ENCODE assay signal across 12 cellular contexts in genomic region chr11:35151896-35152295, GRCh38. TPM values are rescaled to one million over a fixed set of nuclear protein-coding genes. Genes with fewer than 3 reads are reported as not detected.
DNase-seq lines count a peak whose midpoint lies in the region; ATAC-seq lines count a peak whose summit lies in the region.
"Had no signal": no experiment of that assay in that cellular context is flagged by ENCODE, and none has a peak within 500 bp of the region (broad histone marks: within the 10 kb centered on the region; RNA-seq: fewer than 3 reads in every experiment).

No MANE protein-coding gene starts in this region.

- peaks cover 100% of the 10 kb centered on the region for H3K4me1 ChIP-seq in CD4-positive, alpha-beta memory T cell (ENCODE audit: insufficient read depth, low read length)

- no peak for DNase-seq in CD4-positive, alpha-beta memory T cell
- DNase-seq in M059J (ENCODE audit: low read depth), result peak; percentile 49
- no peak for DNase-seq in central memory CD8-positive, alpha-beta T cell (ENCODE audit: low spot score in 2 of 2)
- no peak for DNase-seq in natural killer cell treated with Interleukin-12 subunit alpha and Interleukin-12 subunit beta and Interleukin-15 and Interleukin-18, amount 100 ng/mL, for 72 hours (ENCODE audit: low spot score)
- no peak for DNase-seq in NCI-H510A (lab: John Stamatoyannopoulos, UW)
- DNase-seq in ureter (ENCODE audit: low spot score), result no peak
- no peak for DNase-seq in stimulated activated naive CD4-positive, alpha-beta T cell (lab: John Stamatoyannopoulos, UW)
- DNase-seq: activated CD4-positive, alpha-beta T cell treated with anti-CD3 and anti-CD28 coated beads, Interleukin-2, amount 50 U/mL, for 1 hour; NCI-H2081 treated with DMSO at 0.1 percent for 48 hours; occipital lobe had no signal

- peaks cover 0 to 12% (median 0%) of the 10 kb centered on the region in 8 donors for H3K9me3 Mint-ChIP-seq in CD4-positive, alpha-beta memory T cell
- no peaks in the 10 kb centered on the region for H3K9me3 Mint-ChIP-seq in central memory CD8-positive, alpha-beta T cell
- peaks cover 7% of the 10 kb centered on the region for H3K9me3 Mint-ChIP-seq in natural killer cell treated with Interleukin-12 subunit alpha and Interleukin-12 subunit beta and Interleukin-15 and Interleukin-18, amount 100 ng/mL, for 72 hours

- no peak overlapping the region for H3K4me3 ChIP-seq in CD4-positive, alpha-beta memory T cell (ENCODE audit: low read length in 2 of 2)
- H3K4me3 ChIP-seq: BLaER1 had no signal

- CTCF ChIA-PET in CD4-positive, alpha-beta memory T cell (lab: Charles Lee; ENCODE audit: partially characterized antibody), result interaction anchor here (0.5 to 10.3 kb wide), 6 partner anchors 11 to 154 kb away, joined by 3 to 151 read pairs (median 4); no protein-coding TSS in a partner anchor

- peaks cover 73 to 90% of the 10 kb centered on the region in 2 donors for H3K36me3 Mint-ChIP-seq in CD4-positive, alpha-beta memory T cell
- peaks cover 76% of the 10 kb centered on the region for H3K36me3 Mint-ChIP-seq in central memory CD8-positive, alpha-beta T cell (ENCODE audit: insufficient read depth)
- peaks cover 55% of the 10 kb centered on the region for H3K36me3 Mint-ChIP-seq in natural killer cell treated with Interleukin-12 subunit alpha and Interleukin-12 subunit beta and Interleukin-15 and Interleukin-18, amount 100 ng/mL, for 72 hours

- H3K4me1 Mint-ChIP-seq in CD4-positive, alpha-beta memory T cell, result peaks cover 84 to 100% (median 92%) of the 10 kb centered on the region in 4 donors
- H3K4me1 Mint-ChIP-seq in central memory CD8-positive, alpha-beta T cell, result peaks cover 98% of the 10 kb centered on the region
- peaks cover 76 to 83% of the 10 kb centered on the region in 2 donors for H3K4me1 Mint-ChIP-seq in natural killer cell treated with Interleukin-12 subunit alpha and Interleukin-12 subunit beta and Interleukin-15 and Interleukin-18, amount 100 ng/mL, for 72 hours (ENCODE audit: low read depth in 2 of 2)

- POLR2A ChIA-PET in CD4-positive, alpha-beta memory T cell (lab: Charles Lee; ENCODE audit: partially characterized antibody), result interaction anchor here (0.8 to 15.5 kb wide), 10 partner anchors 8 to 164 kb away, joined by 3 to 1106 read pairs (median 4); partner anchors contain the start of gene CD44

- H3K27me3 ChIP-seq in CD4-positive, alpha-beta memory T cell (ENCODE audit: insufficient read depth, low read length), result no peaks in the 10 kb centered on the region
- H3K27me3 ChIP-seq: BLaER1 had no signal

- H3K36me3 ChIP-seq in CD4-positive, alpha-beta memory T cell (ENCODE audit: insufficient read depth, low read length), result peaks cover 8% of the 10 kb centered on the region

- peak overlapping the region; percentile 82 to 100 (median 91) for H3K27ac Mint-ChIP-seq in CD4-positive, alpha-beta memory T cell
- peak overlapping the region; percentile 89 for H3K27ac Mint-ChIP-seq in central memory CD8-positive, alpha-beta T cell (ENCODE audit: low read depth)
- H3K27ac Mint-ChIP-seq in natural killer cell treated with Interleukin-12 subunit alpha and Interleukin-12 subunit beta and Interleukin-15 and Interleukin-18, amount 100 ng/mL, for 72 hours, result peak overlapping the region; percentile 79 to 97

- no peak for ATAC-seq in central memory CD8-positive, alpha-beta T cell (replicated peaks; ENCODE audit: extremely low read depth, poor library complexity, severe bottlenecking)
- ATAC-seq in natural killer cell treated with Interleukin-12 subunit alpha and Interleukin-12 subunit beta and Interleukin-15 and Interleukin-18, amount 100 ng/mL, for 72 hours, result no peak
- ATAC-seq in GM21786 (IDR thresholded peaks at IDR 0.05; ENCODE audit: unreplicated experiment), result no peak

- peak overlapping the region; percentile 23 to 80 (median 48) for H3K4me3 Mint-ChIP-seq in CD4-positive, alpha-beta memory T cell
- H3K4me3 Mint-ChIP-seq in central memory CD8-positive, alpha-beta T cell, result peak overlapping the region; percentile 40
- H3K4me3 Mint-ChIP-seq in natural killer cell treated with Interleukin-12 subunit alpha and Interleukin-12 subunit beta and Interleukin-15 and Interleukin-18, amount 100 ng/mL, for 72 hours, result no peak overlapping the region

- H3K27ac ChIP-seq in CD4-positive, alpha-beta memory T cell (ENCODE audit: low read depth, low read length), result peak overlapping the region; percentile 19
- H3K27ac ChIP-seq: BLaER1 had no signal

- H3K27me3 Mint-ChIP-seq in CD4-positive, alpha-beta memory T cell, result no peaks in the 10 kb centered on the region
- H3K27me3 Mint-ChIP-seq in central memory CD8-positive, alpha-beta T cell, result no peaks in the 10 kb centered on the region
- no peaks in the 10 kb centered on the region for H3K27me3 Mint-ChIP-seq in natural killer cell treated with Interleukin-12 subunit alpha and Interleukin-12 subunit beta and Interleukin-15 and Interleukin-18, amount 100 ng/mL, for 72 hours

- intact Hi-C loops in CD4-positive, alpha-beta memory T cell (cut with micrococcal nuclease), result loop anchor here (1.0 kb wide), 1 partner anchor 8 kb away; no protein-coding TSS in a partner anchor

- H3K9me3 ChIP-seq in CD4-positive, alpha-beta memory T cell (ENCODE audit: control insufficient read depth in 1 of 2, low read length in 2 of 2), result no peaks in the 10 kb centered on the region

RNA-seq across cellular contexts. Expression of gene CD44, which starts 12.9 kb away (rescaled TPM):
- 100 to 1,000 TPM; 808 to 809 TPM for total RNA-seq in CD4-positive, alpha-beta memory T cell
- 100 to 1,000 TPM; 390 to 554 TPM for polyA plus RNA-seq in CD4-positive, alpha-beta memory T cell
- 405 and 667 TPM in 2 replicates for total RNA-seq in M059J (2014; rRNA removed; shearing (Covaris generic))
- 100 to 1,000 TPM; 698 to 736 TPM for total RNA-seq in natural killer cell treated with Interleukin-12 subunit alpha and Interleukin-12 subunit beta and Interleukin-15 and Interleukin-18, amount 100 ng/mL, for 72 hours
- 348 TPM for total RNA-seq in ureter
